8 cellular contexts compared by ENCODE assay signal in genomic region chr12:89352242-89352491, GRCh38. TPM values are rescaled to one million over a fixed set of nuclear protein-coding genes. Genes with fewer than 3 reads are reported as not detected.
A peak's percentile ranks its signal among the peaks of the same experiment; 100 is the strongest.
DNase-seq lines count a peak whose midpoint lies in the region; ATAC-seq and TF ChIP-seq lines count a peak whose summit lies in the region.

No MANE protein-coding gene starts in this region.

- ATAC-seq in central memory CD8-positive, alpha-beta T cell (replicated peaks; ENCODE audit: extremely low read depth, poor library complexity, severe bottlenecking) = no peak
- ATAC-seq in naive thymus-derived CD4-positive, alpha-beta T cell = no peak
- ATAC-seq in HG03469 (IDR thresholded peaks at IDR 0.05; ENCODE audit: unreplicated experiment) = no peak

- no peaks in the 10 kb centered on the region for H3K9me3 ChIP-seq in BE2C
- H3K9me3 ChIP-seq in HUES6 (ENCODE audit: control insufficient read depth, insufficient read depth, low read depth, low read length) = no peaks in the 10 kb centered on the region
- no peaks in the 10 kb centered on the region for H3K9me3 ChIP-seq in naive thymus-derived CD4-positive, alpha-beta T cell (ENCODE audit: control insufficient read depth in 2 of 3, low read length in 3 of 3)

- H3K27ac Mint-ChIP-seq in central memory CD8-positive, alpha-beta T cell (ENCODE audit: low read depth) = peak overlapping the region; percentile 89
- peak overlapping the region; percentile 35 to 97 (median 79) for H3K27ac Mint-ChIP-seq in naive thymus-derived CD4-positive, alpha-beta T cell

- H3K36me3 ChIP-seq in BE2C (no peaks in the 10 kb centered on the region), HUES6 (ENCODE audit: control insufficient read depth, insufficient read depth, low read length) (peaks cover 36% of the 10 kb centered on the region)
- H3K36me3 ChIP-seq in naive thymus-derived CD4-positive, alpha-beta T cell (ENCODE audit: control insufficient read depth in 2 of 3, insufficient read depth in 3 of 3, low read length in 3 of 3) = no peaks in the 10 kb centered on the region

- DNase-seq in BE2C = no peak
- no peak for DNase-seq in central memory CD8-positive, alpha-beta T cell (ENCODE audit: low spot score in 2 of 2)
- DNase-seq in naive thymus-derived CD4-positive, alpha-beta T cell = no peak
- DNase-seq in SKM-1 treated with dmso at 0.1 percent for 144 hours (lab: John Stamatoyannopoulos, UW; ENCODE audit: unreplicated experiment) = no peak
- DNase-seq in HEK293T (ENCODE audit: extremely low spot score) = no peak
- DNase-seq in DMS153 (lab: John Stamatoyannopoulos, UW) = no peak

- H3K27me3 Mint-ChIP-seq in central memory CD8-positive, alpha-beta T cell = no peaks in the 10 kb centered on the region
- H3K27me3 Mint-ChIP-seq in naive thymus-derived CD4-positive, alpha-beta T cell = peaks cover 0 to 4% (median 0%) of the 10 kb centered on the region in 5 donors

- H3K4me3 ChIP-seq in BE2C (ENCODE audit: low read depth, low read length) (peak overlapping the region; percentile 69), HUES6 (ENCODE audit: low read depth, low read length) (peak overlapping the region; percentile 77)
- peak overlapping the region; percentile 68 for H3K4me3 ChIP-seq in naive thymus-derived CD4-positive, alpha-beta T cell (ENCODE audit: low read length)

- H3K27me3 ChIP-seq in BE2C (peaks cover 30% of the 10 kb centered on the region), HUES6 (ENCODE audit: control insufficient read depth, insufficient read depth, low read length) (peaks cover 68% of the 10 kb centered on the region)
- H3K27me3 ChIP-seq in naive thymus-derived CD4-positive, alpha-beta T cell (ENCODE audit: control insufficient read depth in 2 of 2, insufficient read depth in 2 of 2, low read length in 2 of 2) = no peaks in the 10 kb centered on the region

- H3K4me3 Mint-ChIP-seq in central memory CD8-positive, alpha-beta T cell = peak overlapping the region; percentile 81
- H3K4me3 Mint-ChIP-seq in naive thymus-derived CD4-positive, alpha-beta T cell = peak overlapping the region; percentile 88 to 98 (median 90)

- no peak for TF ChIP-seq CTCF in BE2C (IDR thresholded peaks at IDR 0.05; ENCODE audit: low read depth, low read length)

- peaks cover 17% of the 10 kb centered on the region for H3K36me3 Mint-ChIP-seq in central memory CD8-positive, alpha-beta T cell (ENCODE audit: insufficient read depth)
- peaks cover 0 to 32% (median 0%) of the 10 kb centered on the region in 5 donors for H3K36me3 Mint-ChIP-seq in naive thymus-derived CD4-positive, alpha-beta T cell

- intact Hi-C loops in naive thymus-derived CD4-positive, alpha-beta T cell (cut with micrococcal nuclease) = loop anchor here (1.0 to 5.0 kb wide), 22 partner anchors 46 to 1209 kb away; partner anchors contain the start of genes CEP290 (in 1 of the 2), POC1B (in 1 of the 2) and TMTC3 (in 1 of the 2)

- no peaks in the 10 kb centered on the region for H3K9me3 Mint-ChIP-seq in central memory CD8-positive, alpha-beta T cell
- peaks cover 0 to 2% (median 0%) of the 10 kb centered on the region in 11 donors for H3K9me3 Mint-ChIP-seq in naive thymus-derived CD4-positive, alpha-beta T cell

- peak overlapping the region; percentile 97 for H3K9ac ChIP-seq in HUES6 (ENCODE audit: low read length)

- CTCF ChIA-PET in naive thymus-derived CD4-positive, alpha-beta T cell (lab: Charles Lee) = interaction anchor here (0.8 to 1.2 kb wide), 3 partner anchors 108 to 175 kb away, joined by 3 to 5 read pairs (median 4); no protein-coding TSS in a partner anchor
- CTCF ChIA-PET in HEK293T (lab: Yijun Ruan, JAX) = interaction anchor here (1.4 kb wide), 1 partner anchor 18 kb away, joined by 4 read pairs; no protein-coding TSS in a partner anchor

- POLR2A ChIA-PET in naive thymus-derived CD4-positive, alpha-beta T cell (lab: Charles Lee) = interaction anchor here (0.7 to 1.8 kb wide), 5 partner anchors 37 to 173 kb away, joined by 3 to 6 read pairs (median 4); partner anchors contain the start of gene POC1B
- POLR2A ChIA-PET in HEK293T (lab: Yijun Ruan, JAX) = interaction anchor here (0.8 to 1.8 kb wide), 6 partner anchors 36 to 339 kb away, joined by 3 to 5 read pairs (median 4); partner anchors contain the start of gene GALNT4

- H3K4me1 ChIP-seq in BE2C (no peaks in the 10 kb centered on the region; the same call in 1 of the 2 replicates), HUES6 (ENCODE audit: control insufficient read depth, insufficient read depth, low read length) (peaks cover 50% of the 10 kb centered on the region)
- peaks cover 23 to 25% of the 10 kb centered on the region in 2 donors for H3K4me1 ChIP-seq in naive thymus-derived CD4-positive, alpha-beta T cell (ENCODE audit: control insufficient read depth in 2 of 2, insufficient read depth in 2 of 2, low read length in 2 of 2)

- H3K4me1 Mint-ChIP-seq in central memory CD8-positive, alpha-beta T cell = peaks cover 51% of the 10 kb centered on the region
- peaks cover 21 to 60% (median 48%) of the 10 kb centered on the region in 7 donors for H3K4me1 Mint-ChIP-seq in naive thymus-derived CD4-positive, alpha-beta T cell

- H3K27ac ChIP-seq in HUES6 (ENCODE audit: low read depth, low read length) = peak overlapping the region; percentile 72; the same call in 1 of the 2 replicates
- H3K27ac ChIP-seq in naive thymus-derived CD4-positive, alpha-beta T cell (ENCODE audit: low read depth, low read length) = peak overlapping the region; percentile 35

TF ChIP-seq in HEK293T, 16 proteins besides CTCF, POLR2A, EP300 and RAD21:
- TF ChIP-seq FOXM1 (IDR thresholded peaks at IDR 0.05; ENCODE audit: borderline replicate concordance) (no peak), ELF4 (IDR thresholded peaks at IDR 0.05) (no peak), HDGF (IDR thresholded peaks at IDR 0.05; ENCODE audit: borderline replicate concordance) (no peak), NFRKB (IDR thresholded peaks at IDR 0.05) (no peak), L3MBTL2 (conservative IDR thresholded peaks at IDR 0.05) (no peak), ARNT (IDR thresholded peaks at IDR 0.05) (no peak)
TF ChIP-seq in HEK293T: peak in this region for 0.

RNA-seq across cellular contexts. Expression of gene DUSP6, which starts 0.1 kb away (rescaled TPM):
- polyA plus RNA-seq in BE2C (2012; ENCODE audit: insufficient read depth, insufficient read length, low read depth) = 14.1 TPM
- 100 to 1,000 TPM in 1 of 5 experiments, 10 to 100 TPM in 2, 1 to 10 TPM in 2; 2.7 to 225 (median 33.8) TPM for total RNA-seq in naive thymus-derived CD4-positive, alpha-beta T cell
- 1 to 10 TPM in 1 of 2 donors, under 1 TPM in 1; 0.45 to 1.1 TPM for polyA plus RNA-seq in naive thymus-derived CD4-positive, alpha-beta T cell
